17 cellular contexts compared by ENCODE assay signal in the genomic region with DNA sequence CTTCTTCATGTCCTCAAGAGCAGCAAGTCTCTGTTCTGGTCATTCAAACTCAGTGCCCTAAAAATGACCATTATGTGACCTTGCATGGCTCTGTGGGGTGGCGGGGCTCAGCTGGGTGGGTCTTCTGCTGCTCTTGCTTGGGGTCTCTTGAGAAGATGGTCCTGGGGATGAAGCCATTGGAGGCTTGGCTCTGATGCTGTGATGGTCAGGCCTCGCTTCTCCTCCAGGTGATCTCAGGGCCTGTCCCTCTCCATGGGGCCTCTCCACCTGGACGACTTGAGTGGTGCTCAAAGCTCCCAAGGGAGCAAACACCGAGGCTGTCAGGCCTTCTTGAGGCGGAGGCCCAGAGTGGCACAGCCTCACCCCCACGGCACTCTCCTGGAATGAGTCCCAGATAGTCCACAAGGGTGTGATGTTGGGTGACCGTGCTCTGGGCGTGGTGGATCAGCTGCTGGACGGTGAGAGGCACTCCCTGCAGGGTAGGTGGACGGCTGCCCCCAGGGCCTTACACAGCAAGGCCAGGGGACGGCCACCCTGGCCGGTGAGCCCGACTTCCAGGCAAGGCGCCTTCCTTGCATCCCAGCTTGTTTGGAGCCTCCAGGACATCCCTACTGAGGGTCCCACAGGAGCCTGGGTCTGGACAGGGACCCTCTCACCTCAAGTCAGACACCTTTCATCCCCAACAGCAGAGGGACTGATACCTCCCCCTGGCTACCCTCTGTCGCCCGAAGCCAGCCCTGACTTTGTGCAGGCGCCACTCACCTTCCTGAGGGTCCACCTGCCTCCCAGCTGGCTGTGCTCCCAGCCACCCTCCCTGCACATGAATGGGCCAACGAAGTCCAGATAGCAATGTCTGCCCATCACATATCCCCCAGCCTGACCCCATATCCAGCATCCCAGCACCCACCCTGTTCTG. TPM values are rescaled to one million over a fixed set of nuclear protein-coding genes. Genes with fewer than 3 reads are reported as not detected.
DNase-seq lines count a peak whose midpoint lies in the region; ATAC-seq and TF ChIP-seq lines count a peak whose summit lies in the region.
"Had no signal": no experiment of that assay in that cellular context is flagged by ENCODE, and none has a peak within 500 bp of the region (broad histone marks: within the 10 kb centered on the region; RNA-seq: fewer than 3 reads in every experiment).

No MANE protein-coding gene starts in this region.

- TF ChIP-seq CTCF in dorsolateral prefrontal cortex (IDR thresholded peaks at IDR 0.05 in 54 of 56, conservative IDR thresholded peaks at IDR 0.05 in 2 of 56; ENCODE audit: low read depth in 1 of 56, partially characterized antibody in 56 of 56) (no peak), omental fat pad (IDR thresholded peaks at IDR 0.05) (no peak)

- peak overlapping the region in 42 of 59 donors; percentile 70 to 99 (median 90) for H3K27ac ChIP-seq in dorsolateral prefrontal cortex
- H3K27ac ChIP-seq in temporal lobe (ENCODE audit: low read depth, low read length), result peak overlapping the region; percentile 92
- H3K27ac ChIP-seq: ascending aorta; BLaER1 treated with 17β-estradiol and CSF1 and Interleukin-3, amounts not matched to agents 10 nM and 100 nM; psoas muscle had no signal

- intact Hi-C loops in dorsolateral prefrontal cortex (cut with DNase I), result loop anchor here (2.0 to 5.0 kb wide), 3 partner anchors 82 to 192 kb away; no protein-coding TSS in a partner anchor

- ATAC-seq in omental fat pad (ENCODE audit: low FRiP score), result no peak
- ATAC-seq: stimulated activated naive CD8-positive, alpha-beta T cell treated with anti-CD3 and anti-CD28 coated beads, Interleukin-15, Interleukin-2, amounts not matched to agents 100 U/mL and 50 U/mL, for 24 hours had no signal

- no peak overlapping the region for H3K4me3 ChIP-seq in dorsolateral prefrontal cortex
- H3K4me3 ChIP-seq: ascending aorta; BLaER1 treated with 17β-estradiol and CSF1 and Interleukin-3, amounts not matched to agents 10 nM and 100 nM; psoas muscle; skin epidermis had no signal

- peak; percentile 54 for DNase-seq in activated effector memory CD4-positive, alpha-beta T cell treated with anti-CD3 and anti-CD28 coated beads, Interleukin-2, amount 50 U/mL, for 16 hours
- DNase-seq in activated effector memory CD4-positive, alpha-beta T cell treated with Interleukin-2 at 50 U/mL for 16 hours, result no peak
- DNase-seq in dorsolateral prefrontal cortex (no peak), myocyte (ENCODE audit: low read depth) (peak; percentile 30), SIG-M5 (lab: John Stamatoyannopoulos, UW) (no peak), omental fat pad (ENCODE audit: low spot score) (no peak)
- no peak for DNase-seq in activated CD4-positive, CD25-positive, alpha-beta regulatory T cell treated with anti-CD3 and anti-CD28 coated beads, Interleukin-2, amount 50 U/mL, for 72 hours
- DNase-seq: activated B cell treated with CpG ODN at 0.5 μM for 24 hours; naive B cell; stimulated activated CD4-positive, alpha-beta T cell treated with anti-CD3 and anti-CD28 coated beads, Interleukin-2, amount 100 ng/mL, for 48 hours; stimulated activated naive CD8-positive, alpha-beta T cell treated with anti-CD3 and anti-CD28 coated beads, Interleukin-15, Interleukin-2, amounts not matched to agents 100 U/mL and 50 U/mL, for 24 hours; T-helper 9 cell had no signal

- H3K27me3 ChIP-seq in dorsolateral prefrontal cortex, result no peaks in the 10 kb centered on the region
- H3K27me3 ChIP-seq: ascending aorta; BLaER1 treated with 17β-estradiol and CSF1 and Interleukin-3, amounts not matched to agents 10 nM and 100 nM had no signal

RNA-seq across cellular contexts. Expression of a gene that starts 48.7 kb away (rescaled TPM):
- total RNA-seq in dorsolateral prefrontal cortex, result 100 to 1,000 TPM; 223 to 385 (median 299) TPM
- 268 and 312 TPM in 2 replicates for total RNA-seq in myocyte
- polyA plus RNA-seq in myocyte (2012), result 169 TPM
- 273 TPM for total RNA-seq in temporal lobe
- total RNA-seq in omental fat pad, result 100 to 1,000 TPM in 3 of 4 donors, 10 to 100 TPM in 1; 99.1 to 121 (median 109) TPM

Comparison
In these comparisons a context has a peak if more than half of its experiments do, and no peak if none do; other contexts are left out.
1. DNase-seq: peak in activated effector memory CD4-positive, alpha-beta T cell treated with anti-CD3 and anti-CD28 coated beads, Interleukin-2, amount 50 U/mL, for 16 hours (single experiment) and myocyte (single experiment); none in activated effector memory CD4-positive, alpha-beta T cell treated with Interleukin-2 at 50 U/mL for 16 hours (single experiment), dorsolateral prefrontal cortex (0 of 10), activated CD4-positive, CD25-positive, alpha-beta regulatory T cell treated with anti-CD3 and anti-CD28 coated beads, Interleukin-2, amount 50 U/mL, for 72 hours (single experiment), SIG-M5 (single experiment) and omental fat pad (single experiment).